27 cellular contexts compared by ENCODE assay signal in the genomic region with DNA sequence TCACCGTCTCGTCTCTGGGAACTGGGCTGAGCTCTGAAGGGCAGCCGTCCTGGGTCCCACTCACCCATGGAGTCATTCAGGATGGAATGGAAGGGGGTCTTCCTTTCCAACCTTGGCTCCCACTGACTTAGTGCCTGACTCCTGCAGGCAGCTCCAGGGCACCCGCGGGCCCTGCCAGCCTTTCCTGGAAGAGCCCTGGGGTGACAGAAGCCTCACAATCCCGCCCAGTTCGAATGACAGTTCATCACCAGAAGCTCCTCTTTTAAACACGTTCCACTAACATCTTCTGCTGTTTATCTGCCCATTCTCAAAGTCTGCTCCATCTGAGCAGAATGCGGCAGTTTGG.
DNase-seq lines count a peak whose midpoint lies in the region; ATAC-seq, FAIRE-seq and TF ChIP-seq lines count a peak whose summit lies in the region.
"Had no signal": no experiment of that assay in that cellular context is flagged by ENCODE, and none has a peak within 500 bp of the region (broad histone marks: within the 10 kb centered on the region; RNA-seq: fewer than 3 reads in every experiment).

No MANE protein-coding gene starts in this region.

- no peak overlapping the region for H4K5ac ChIP-seq in H1 (ENCODE audit: insufficient read length, low read depth, low read length)

- peaks cover 5% of the 10 kb centered on the region for H3K4me1 Mint-ChIP-seq in MCF 10A (ENCODE audit: insufficient read depth, unreplicated experiment)
- H3K4me1 Mint-ChIP-seq: activated CD8-positive, alpha-beta memory T cell treated with anti-CD3 and anti-CD28 coated beads, Interleukin-2, amount 10 ng/mL, durations not matched to agents 7 days and 5 days; activated naive CD8-positive, alpha-beta T cell treated with anti-CD3 and anti-CD28 coated beads, Interleukin-2, amount 10 ng/mL, durations not matched to agents 7 days and 5 days; stimulated activated effector memory CD8-positive, alpha-beta T cell treated with anti-CD3 and anti-CD28 coated beads, Interleukin-12 subunit alpha, Interleukin-12 subunit beta, amount 100 ng/mL, for 72 hours had no signal

- H3K9me3 Mint-ChIP-seq in MCF 10A (ENCODE audit: unreplicated experiment) = no peaks in the 10 kb centered on the region
- H3K9me3 Mint-ChIP-seq: activated naive CD8-positive, alpha-beta T cell treated with anti-CD3 and anti-CD28 coated beads, Interleukin-2, amount 10 ng/mL, durations not matched to agents 7 days and 5 days; activated T-helper 2 cell treated with anti-CD3 and anti-CD28 coated beads, Interferon-gamma antibody, Interleukin-2, Interleukin-4, amounts not matched to agents 10 μg/mL and 5 μg/mL and 100 μg/mL, durations not matched to agents 14 hours and 24 hours and 36 hours; CD14-positive monocyte; H9; stimulated activated effector memory CD8-positive, alpha-beta T cell treated with anti-CD3 and anti-CD28 coated beads, Interleukin-12 subunit alpha, Interleukin-12 subunit beta, amount 100 ng/mL, for 72 hours had no signal

- no peak overlapping the region for H4K8ac ChIP-seq in H1 (ENCODE audit: extremely low read depth, insufficient read depth, low read length)

- no peak overlapping the region for H3K23ac ChIP-seq in H1 (ENCODE audit: insufficient read length)

- H3K79me2 ChIP-seq in mammary epithelial cell (ENCODE audit: insufficient read depth, low read length) (peaks cover 5% of the 10 kb centered on the region), H1 (ENCODE audit: control insufficient read depth in 1 of 2, insufficient read depth in 2 of 2, low read length in 2 of 2) (peaks cover 7 to 12% of the 10 kb centered on the region in 2 experiments; a peak in 3 of 4 replicates), parathyroid adenoma (no peaks in the 10 kb centered on the region)

- peaks cover 10% of the 10 kb centered on the region for H3K79me1 ChIP-seq in H1 (ENCODE audit: low read depth, low read length)

- no peak for TF ChIP-seq RAD21 in H1 (IDR thresholded peaks at IDR 0.05 in 1 of 2, conservative IDR thresholded peaks at IDR 0.05 in 1 of 2; ENCODE audit: low read depth in 2 of 2, low read length in 2 of 2)

- no peak overlapping the region for H3K4me3 ChIP-seq in mammary epithelial cell (replicated peaks in 1 of 3; ENCODE audit: insufficient read depth in 1 of 3, low read depth in 2 of 3, low read length in 3 of 3)
- H3K4me3 ChIP-seq in H1 (ENCODE audit: extremely low read depth in 1 of 4, insufficient read depth in 2 of 4, low read depth in 3 of 4, low read length in 4 of 4) = peak overlapping the region in 1 of 4 experiments; percentile 16; a peak in 1 of 8 replicates
- H3K4me3 ChIP-seq in parathyroid adenoma (ENCODE audit: low read depth, low read length) = no peak overlapping the region
- H3K4me3 ChIP-seq: MG63, right atrium auricular region, tibial artery had no signal

- H3K4me2 ChIP-seq in mammary epithelial cell (ENCODE audit: insufficient read depth, low read depth, low read length) = no peak overlapping the region
- 0 out of 4 replicates have a peak overlapping the region, but pooled peaks of 1 of the 2 experiments have one; percentile 6 for H3K4me2 ChIP-seq in H1 (ENCODE audit: insufficient read depth in 1 of 2, low read depth in 2 of 2, low read length in 2 of 2)
- no peak overlapping the region for H3K4me2 ChIP-seq in parathyroid adenoma (ENCODE audit: low read length)

- in situ Hi-C loops in mammary epithelial cell (cut with MboI; ENCODE audit: low sequenced_read_pairs in 2 of 2) = no loop called here

- H3K14ac ChIP-seq in H1 (ENCODE audit: insufficient read length) = no peak overlapping the region

- H2BK20ac ChIP-seq in H1 (ENCODE audit: low read length) = peak overlapping the region; percentile 73; the same call in 1 of the 2 replicates

- CTCF ChIA-PET in MCF 10A (lab: Yijun Ruan, JAX) (interaction anchor here (0.6 to 0.7 kb wide), 2 partner anchors 14 to 198 kb away, joined by 3 read pairs; no protein-coding TSS in a partner anchor), mammary epithelial cell (lab: Charles Lee; ENCODE audit: low non-redundant PET) (no interaction called here), H1 (lab: Charles Lee; ENCODE audit: partially characterized antibody) (interaction anchor here (1.0 to 2.0 kb wide), 2 partner anchors 63 to 205 kb away, joined by 3 to 4 read pairs; no protein-coding TSS in a partner anchor)

- no peaks in the 10 kb centered on the region for H4K20me1 ChIP-seq in mammary epithelial cell (ENCODE audit: insufficient read depth, low read length)
- H4K20me1 ChIP-seq in H1 (replicated peaks in 1 of 2; ENCODE audit: control insufficient read depth in 1 of 2, insufficient read depth in 2 of 2, low read length in 2 of 2) = peaks cover 6 to 24% of the 10 kb centered on the region in 2 experiments

- BruUV-seq in MCF 10A (replicated peaks; lab: Mats Ljungman, UMichigan) = no TSS peak
- no TSS peak for BruUV-seq in mammary epithelial cell (replicated peaks; lab: Mats Ljungman, UMichigan)

- no peak overlapping the region for H2BK120ac ChIP-seq in H1 (replicated peaks; ENCODE audit: low read depth, low read length)

- H3K27me3 Mint-ChIP-seq in MCF 10A (ENCODE audit: insufficient read depth, unreplicated experiment) = no peaks in the 10 kb centered on the region
- H3K27me3 Mint-ChIP-seq: activated CD8-positive, alpha-beta memory T cell treated with anti-CD3 and anti-CD28 coated beads, Interleukin-2, amount 10 ng/mL, durations not matched to agents 7 days and 5 days; brain had no signal

- intact Hi-C loops in MCF 10A (cut with micrococcal nuclease) (no loop called here), mammary epithelial cell (cut with micrococcal nuclease) (loop anchor here (10.0 kb wide), 1 partner anchor 113 kb away; a partner anchor contains a TSS)

- dilution Hi-C loops in mammary epithelial cell (cut with HindIII; ENCODE audit: low sequenced_read_pairs) = no loop called here

- no peak overlapping the region for H3K56ac ChIP-seq in H1 (replicated peaks; ENCODE audit: insufficient read length, low read depth, low read length)

- H4K91ac ChIP-seq in H1 (replicated peaks; ENCODE audit: insufficient read length, low read length) = no peak overlapping the region

- no peak for FAIRE-seq in H1 (lab: Jason Lieb, UNC)
- FAIRE-seq: A204.1, GM12892 had no signal

- H2BK12ac ChIP-seq in H1 (ENCODE audit: low read depth, low read length) = 0 out of 2 replicates have a peak overlapping the region, but pooled peaks have one; percentile 62

- no peak for ATAC-seq in HG03565 (IDR thresholded peaks at IDR 0.05; ENCODE audit: unreplicated experiment)
- ATAC-seq: activated CD8-positive, alpha-beta memory T cell treated with anti-CD3 and anti-CD28 coated beads, Interleukin-2, amount 10 ng/mL, durations not matched to agents 7 days and 5 days; SK-N-SH treated with all-trans-retinoic acid at 6 μM for 48 hours; stimulated activated effector memory CD8-positive, alpha-beta T cell treated with anti-CD3 and anti-CD28 coated beads, Interleukin-12 subunit alpha, Interleukin-12 subunit beta, amount 100 ng/mL, for 72 hours had no signal

- peak overlapping the region; percentile 38; the same call in 1 of the 2 replicates for H2BK5ac ChIP-seq in H1 (ENCODE audit: low read depth, low read length)

- H3K36me3 Mint-ChIP-seq in MCF 10A (ENCODE audit: insufficient read depth, unreplicated experiment) = peaks cover 10% of the 10 kb centered on the region
- H3K36me3 Mint-ChIP-seq: activated CD8-positive, alpha-beta memory T cell treated with anti-CD3 and anti-CD28 coated beads, Interleukin-2, amount 10 ng/mL, durations not matched to agents 7 days and 5 days; activated naive CD8-positive, alpha-beta T cell treated with anti-CD3 and anti-CD28 coated beads, Interleukin-2, amount 10 ng/mL, durations not matched to agents 7 days and 5 days; stimulated activated effector memory CD8-positive, alpha-beta T cell treated with anti-CD3 and anti-CD28 coated beads, Interleukin-12 subunit alpha, Interleukin-12 subunit beta, amount 100 ng/mL, for 72 hours had no signal

- no peak for DNase-seq in MCF 10A (ENCODE audit: unreplicated experiment)
- DNase-seq in mammary epithelial cell = no peak
- DNase-seq in H1 (ENCODE audit: low read depth in 1 of 2, low spot score in 2 of 2) = no peak
- DNase-seq in OCI-M2 (lab: John Stamatoyannopoulos, UW; ENCODE audit: unreplicated experiment) = no peak
- no peak for DNase-seq in NCI-H82 treated with DMSO at 0.1 percent for 48 hours (lab: John Stamatoyannopoulos, UW; ENCODE audit: unreplicated experiment)
- DNase-seq in NCI-H2227 treated with DMSO at 0.1 percent for 48 hours (lab: John Stamatoyannopoulos, UW) = no peak
- DNase-seq: activated CD8-positive, alpha-beta memory T cell treated with anti-CD3 and anti-CD28 coated beads, Interleukin-2, amount 10 ng/mL, durations not matched to agents 7 days and 5 days; activated naive CD8-positive, alpha-beta T cell treated with anti-CD3 and anti-CD28 coated beads, Interleukin-2, amount 10 ng/mL, durations not matched to agents 7 days and 5 days; dermis blood vessel endothelial cell; foreskin melanocyte; IMR-90; left colon; MG63; nucleus accumbens; RPMI8226; tibial artery had no signal

- H3K4ac ChIP-seq in H1 (replicated peaks; ENCODE audit: insufficient read length, low read depth, low read length) = no peak overlapping the region

- H3K23me2 ChIP-seq in H1 (ENCODE audit: low read depth, low read length) = peaks cover 12% of the 10 kb centered on the region

- TF ChIP-seq POLR2A in H1 (IDR thresholded peaks at IDR 0.05; ENCODE audit: control extremely low read depth in 1 of 2, low read depth in 2 of 2, low read length in 2 of 2) = no peak

- POLR2A ChIA-PET in MCF 10A (lab: Yijun Ruan, JAX) = interaction anchor here (0.7 to 1.0 kb wide), 2 partner anchors 19 to 94 kb away, joined by 3 read pairs; no protein-coding TSS in a partner anchor
- POLR2A ChIA-PET in H1 (lab: Charles Lee; ENCODE audit: partially characterized antibody) = interaction anchor here (0.6 to 1.2 kb wide), 4 partner anchors 13 to 575 kb away, joined by 3 read pairs; a partner anchor contains a TSS

- TF ChIP-seq EP300 in H1 (IDR thresholded peaks at IDR 0.05; ENCODE audit: borderline replicate concordance in 1 of 2, low read depth in 2 of 2, low read length in 2 of 2) = no peak

- H3K27ac ChIP-seq in mammary epithelial cell (ENCODE audit: insufficient read depth, low read depth, low read length) (no peak overlapping the region), H1 (ENCODE audit: low read depth, low read length) (no peak overlapping the region), parathyroid adenoma (peak overlapping the region; percentile 99)
- H3K27ac ChIP-seq: right atrium auricular region, tibial artery had no signal

- H2BK15ac ChIP-seq in H1 (ENCODE audit: low read length) = no peak overlapping the region

- H3K27me3 ChIP-seq in mammary epithelial cell (ENCODE audit: insufficient read depth, low read length) (no peaks in the 10 kb centered on the region), H1 (replicated peaks in 1 of 4; ENCODE audit: control insufficient read depth in 3 of 4, extremely low read depth in 1 of 4, insufficient read depth in 3 of 4, low read length in 3 of 4) (peaks cover 0 to 12% (median 4%) of the 10 kb centered on the region in 4 experiments; a peak in 4 of 7 replicates), parathyroid adenoma (ENCODE audit: control insufficient read depth, insufficient read depth, low read length) (no peaks in the 10 kb centered on the region)
- H3K27me3 ChIP-seq: MG63, right atrium auricular region, tibial artery had no signal

- H3K4me3 Mint-ChIP-seq in MCF 10A (ENCODE audit: unreplicated experiment) = no peak overlapping the region
- H3K4me3 Mint-ChIP-seq: activated CD8-positive, alpha-beta memory T cell treated with anti-CD3 and anti-CD28 coated beads, Interleukin-2, amount 10 ng/mL, durations not matched to agents 7 days and 5 days; activated naive CD8-positive, alpha-beta T cell treated with anti-CD3 and anti-CD28 coated beads, Interleukin-2, amount 10 ng/mL, durations not matched to agents 7 days and 5 days; brain; CD14-positive monocyte; stimulated activated effector memory CD8-positive, alpha-beta T cell treated with anti-CD3 and anti-CD28 coated beads, Interleukin-12 subunit alpha, Interleukin-12 subunit beta, amount 100 ng/mL, for 72 hours had no signal

- no peak overlapping the region for H2AK5ac ChIP-seq in H1 (ENCODE audit: low read depth, low read length)

- WGBS in mammary epithelial cell (ENCODE audit: low coverage, missing lambda C conversion rate) = 96% methylated on average over 9 of the region's 9 CpGs
- WGBS in H1 (ENCODE audit: extremely low coverage in 1 of 2, insufficient coverage in 1 of 2, insufficient read length in 1 of 2, insufficient replicate concordance in 2 of 2, low coverage in 1 of 2, low lambda C conversion rate in 2 of 2, missing lambda C conversion rate in 1 of 2), 2 experiments = 80% methylated on average over 9 of the region's 9 CpGs; no CpG with 5 or more reads in 1 of the 2 experiments

- no peak overlapping the region for H3K18ac ChIP-seq in H1 (ENCODE audit: extremely low read depth, low read length)

- no peak overlapping the region for H2AFZ ChIP-seq in mammary epithelial cell (ENCODE audit: low read depth, low read length)
- H2AFZ ChIP-seq in H1 (ENCODE audit: low read length) = no peak overlapping the region
- H2AFZ ChIP-seq in parathyroid adenoma = no peak overlapping the region

- TF ChIP-seq CTCF in MCF 10A (IDR thresholded peaks at IDR 0.05; ENCODE audit: unreplicated experiment) = no peak
- TF ChIP-seq CTCF in mammary epithelial cell (conservative IDR thresholded peaks at IDR 0.05 in 1 of 2, IDR thresholded peaks at IDR 0.05 in 1 of 2; ENCODE audit: extremely low read depth in 1 of 2, insufficient read depth in 1 of 2, low read depth in 1 of 2, low read length in 2 of 2) = no peak
- TF ChIP-seq CTCF in H1 (IDR thresholded peaks at IDR 0.05; ENCODE audit: control extremely low read depth in 1 of 3, insufficient read depth in 1 of 3, low read depth in 1 of 3, low read length in 3 of 3) = no peak
- no peak for TF ChIP-seq CTCF in parathyroid adenoma (IDR thresholded peaks at IDR 0.05)

- H3K9ac ChIP-seq in mammary epithelial cell (ENCODE audit: insufficient read depth, low read length) (no peak overlapping the region), H1 (replicated peaks in 1 of 4; ENCODE audit: extremely low read depth in 1 of 4, low read depth in 3 of 4, low read length in 3 of 4) (no peak overlapping the region), parathyroid adenoma (no peak overlapping the region)

- H3K36me3 ChIP-seq in mammary epithelial cell (ENCODE audit: insufficient read depth, low read length) (no peaks in the 10 kb centered on the region), H1 (ENCODE audit: control insufficient read depth in 2 of 4, insufficient read depth in 4 of 4, low read length in 3 of 4) (no peaks in the 10 kb centered on the region; a peak in 1 of 8 replicates), parathyroid adenoma (ENCODE audit: control insufficient read depth, insufficient read depth, low read length) (no peaks in the 10 kb centered on the region)
- H3K36me3 ChIP-seq: right atrium auricular region, tibial artery had no signal

- H3K9me3 ChIP-seq in mammary epithelial cell (replicated peaks; ENCODE audit: insufficient read depth, low read length) = no peaks in the 10 kb centered on the region
- H3K9me3 ChIP-seq in H1 (ENCODE audit: insufficient read depth in 2 of 2, low read depth in 1 of 2, low read length in 1 of 2) = no peaks in the 10 kb centered on the region
- no peaks in the 10 kb centered on the region for H3K9me3 ChIP-seq in parathyroid adenoma (ENCODE audit: control insufficient read depth, low read length)
- H3K9me3 ChIP-seq: MG63, right atrium auricular region, tibial artery had no signal

- peak overlapping the region; percentile 40 for H3K27ac Mint-ChIP-seq in MCF 10A (ENCODE audit: low read depth, unreplicated experiment)
- H3K27ac Mint-ChIP-seq: activated CD8-positive, alpha-beta memory T cell treated with anti-CD3 and anti-CD28 coated beads, Interleukin-2, amount 10 ng/mL, durations not matched to agents 7 days and 5 days; activated naive CD8-positive, alpha-beta T cell treated with anti-CD3 and anti-CD28 coated beads, Interleukin-2, amount 10 ng/mL, durations not matched to agents 7 days and 5 days; activated T-helper 2 cell treated with anti-CD3 and anti-CD28 coated beads, Interferon-gamma antibody, Interleukin-2, Interleukin-4, amounts not matched to agents 10 μg/mL and 5 μg/mL and 100 μg/mL, durations not matched to agents 14 hours and 24 hours and 36 hours; stimulated activated effector memory CD8-positive, alpha-beta T cell treated with anti-CD3 and anti-CD28 coated beads, Interleukin-12 subunit alpha, Interleukin-12 subunit beta, amount 100 ng/mL, for 72 hours had no signal

- H3K4me1 ChIP-seq in mammary epithelial cell (ENCODE audit: insufficient read depth, low read length) (peaks cover 18% of the 10 kb centered on the region), H1 (replicated peaks in 1 of 4; ENCODE audit: control insufficient read depth in 3 of 4, insufficient read depth in 4 of 4, low read length in 3 of 4) (peaks cover 12 to 27% (median 22%) of the 10 kb centered on the region in 4 experiments), parathyroid adenoma (peaks cover 59% of the 10 kb centered on the region)
